8 cellular contexts compared by ENCODE assay signal in genomic region chr15:66946578-66947164, GRCh38.
DNase-seq lines count a peak whose midpoint lies in the region; ATAC-seq and TF ChIP-seq lines count a peak whose summit lies in the region.

No MANE protein-coding gene starts in this region.

- no peaks in the 10 kb centered on the region for H3K36me3 ChIP-seq in left lung

- H3K27me3 ChIP-seq in left lung, result peaks cover 0 to 6% of the 10 kb centered on the region in 2 donors

- H3K9me3 ChIP-seq in left lung, result no peaks in the 10 kb centered on the region

- H3K4me3 ChIP-seq in left lung, result no peak overlapping the region

- TF ChIP-seq CTCF in left lung (IDR thresholded peaks at IDR 0.05), result peak; percentile 92 to 93

- H3K27ac ChIP-seq in left lung, result no peak overlapping the region

- intact Hi-C loops in Right ventricle myocardium inferior (cut with DNase I), result loop anchor here (1.0 to 10.0 kb wide), 4 partner anchors 118 to 891 kb away; partner anchors contain the start of gene SMAD3
- intact Hi-C loops in cardiac septum (cut with DNase I), result loop anchor here (5.0 to 10.0 kb wide), 2 partner anchors 486 to 888 kb away; no protein-coding TSS in a partner anchor
- intact Hi-C loops in left lung (cut with DNase I), result loop anchor here in 1 of 2 donors (10.0 kb wide), 2 partner anchors 358 to 488 kb away; no protein-coding TSS in a partner anchor

- DNase-seq in Right ventricle myocardium inferior (ENCODE audit: missing footprints) (peak; percentile 81), cardiac septum (ENCODE audit: low spot score) (no peak), NCI-H2227 treated with DMSO at 0.1 percent for 48 hours (lab: John Stamatoyannopoulos, UW) (peak; percentile 43), cerebellum (ENCODE audit: low spot score) (peak; percentile 52), left lung (peak; percentile 59 to 86), cortex of kidney (lab: John Stamatoyannopoulos, UW) (no peak)
- DNase-seq in activated CD4-positive, alpha-beta T cell treated with anti-CD3 and anti-CD28 coated beads for 1 hour, result peak; percentile 68
- DNase-seq in stimulated activated CD4-positive, alpha-beta T cell treated with anti-CD3 and anti-CD28 coated beads, TNF-alpha, amount 100 ng/mL, for 4 hours (ENCODE audit: low read depth in 3 of 3), result peak; percentile 50 to 68 (median 64)

- peak; percentile 59 for ATAC-seq in Right ventricle myocardium inferior
- peak; percentile 90 for ATAC-seq in left lung

- peaks cover 0 to 3% of the 10 kb centered on the region in 2 donors for H3K4me1 ChIP-seq in left lung

Comparison
In these comparisons a context has a peak if more than half of its experiments do, and no peak if none do; other contexts are left out.
1. DNase-seq: peak in Right ventricle myocardium inferior (single experiment), NCI-H2227 treated with DMSO at 0.1 percent for 48 hours (single experiment), activated CD4-positive, alpha-beta T cell treated with anti-CD3 and anti-CD28 coated beads for 1 hour (single experiment), cerebellum (single experiment), left lung (2 of 2) and stimulated activated CD4-positive, alpha-beta T cell treated with anti-CD3 and anti-CD28 coated beads, TNF-alpha, amount 100 ng/mL, for 4 hours (3 of 3); none in cardiac septum (single experiment) and cortex of kidney (single experiment).